In genomic region chr1:203172184-203173115, GRCh38 we compare ENCODE assay signal across 1 cellular context.
TF ChIP-seq lines count a peak whose summit lies in the region.

No MANE protein-coding gene starts in this region.

TF ChIP-seq in endothelial cell of umbilical vein, 7 proteins besides CTCF, POLR2A, EP300 and RAD21:
- TF ChIP-seq MAX (IDR thresholded peaks at IDR 0.05; ENCODE audit: insufficient read depth, insufficient read length) (no peak), GATA2 (IDR thresholded peaks at IDR 0.05; ENCODE audit: insufficient read depth, insufficient read length, low read depth, low read length) (no peak), FOS (IDR thresholded peaks at IDR 0.05; ENCODE audit: borderline replicate concordance, insufficient read depth, low read length) (no peak), EZH2 (IDR thresholded peaks at IDR 0.05; ENCODE audit: borderline replicate concordance, low read depth, low read length, severe bottlenecking) (no peak)
